Comparison of ENCODE assay signal across 2 cellular contexts in genomic region chr12:38488866-38489265, GRCh38.
"Had no signal": no experiment of that assay in that cellular context is flagged by ENCODE, and none has a peak within 500 bp of the region (broad histone marks: within the 10 kb centered on the region; RNA-seq: fewer than 3 reads in every experiment).

No MANE protein-coding gene starts in this region.

- DNase-seq: GF-D8 had no signal

- H3K4me3 ChIP-seq: GM12878 had no signal
